Comparison of ENCODE assay signal across 1 cellular context in the genomic region with DNA sequence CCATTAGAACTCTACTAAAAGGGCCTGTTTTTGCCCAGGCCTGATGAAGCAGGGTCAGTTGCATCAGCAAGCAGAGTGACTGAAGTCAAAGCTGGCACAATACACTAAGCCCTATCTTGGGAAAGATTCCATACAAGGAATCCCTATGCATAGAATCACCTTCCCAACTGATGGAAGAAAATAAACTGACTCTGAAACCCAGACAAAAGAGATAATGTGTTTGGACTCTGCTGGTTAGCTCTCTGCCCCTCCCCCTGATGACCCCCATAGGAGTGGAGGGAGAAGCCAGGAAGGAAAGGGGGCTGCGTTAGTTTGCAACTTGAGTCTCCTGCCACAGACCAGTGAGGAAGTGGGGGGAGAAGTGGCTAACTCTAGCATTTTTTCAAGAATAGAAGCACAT.
TF ChIP-seq lines count a peak whose summit lies in the region.

No MANE protein-coding gene starts in this region.

TF ChIP-seq in WTC11, 78 proteins besides CTCF, POLR2A, EP300 and RAD21 (continued from another document):
- TF ChIP-seq, protein P1, sequence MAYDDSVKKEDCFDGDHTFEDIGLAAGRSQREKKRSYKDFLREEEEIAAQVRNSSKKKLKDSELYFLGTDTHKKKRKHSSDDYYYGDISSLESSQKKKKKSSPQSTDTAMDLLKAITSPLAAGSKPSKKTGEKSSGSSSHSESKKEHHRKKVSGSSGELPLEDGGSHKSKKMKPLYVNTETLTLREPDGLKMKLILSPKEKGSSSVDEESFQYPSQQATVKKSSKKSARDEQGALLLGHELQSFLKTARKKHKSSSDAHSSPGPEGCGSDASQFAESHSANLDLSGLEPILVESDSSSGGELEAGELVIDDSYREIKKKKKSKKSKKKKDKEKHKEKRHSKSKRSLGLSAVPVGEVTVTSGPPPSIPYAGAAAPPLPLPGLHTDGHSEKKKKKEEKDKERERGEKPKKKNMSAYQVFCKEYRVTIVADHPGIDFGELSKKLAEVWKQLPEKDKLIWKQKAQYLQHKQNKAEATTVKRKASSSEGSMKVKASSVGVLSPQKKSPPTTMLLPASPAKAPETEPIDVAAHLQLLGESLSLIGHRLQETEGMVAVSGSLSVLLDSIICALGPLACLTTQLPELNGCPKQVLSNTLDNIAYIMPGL (CRISPR knock-in tag; IDR thresholded peaks at IDR 0.05): no peak
- TF ChIP-seq, protein P2, sequence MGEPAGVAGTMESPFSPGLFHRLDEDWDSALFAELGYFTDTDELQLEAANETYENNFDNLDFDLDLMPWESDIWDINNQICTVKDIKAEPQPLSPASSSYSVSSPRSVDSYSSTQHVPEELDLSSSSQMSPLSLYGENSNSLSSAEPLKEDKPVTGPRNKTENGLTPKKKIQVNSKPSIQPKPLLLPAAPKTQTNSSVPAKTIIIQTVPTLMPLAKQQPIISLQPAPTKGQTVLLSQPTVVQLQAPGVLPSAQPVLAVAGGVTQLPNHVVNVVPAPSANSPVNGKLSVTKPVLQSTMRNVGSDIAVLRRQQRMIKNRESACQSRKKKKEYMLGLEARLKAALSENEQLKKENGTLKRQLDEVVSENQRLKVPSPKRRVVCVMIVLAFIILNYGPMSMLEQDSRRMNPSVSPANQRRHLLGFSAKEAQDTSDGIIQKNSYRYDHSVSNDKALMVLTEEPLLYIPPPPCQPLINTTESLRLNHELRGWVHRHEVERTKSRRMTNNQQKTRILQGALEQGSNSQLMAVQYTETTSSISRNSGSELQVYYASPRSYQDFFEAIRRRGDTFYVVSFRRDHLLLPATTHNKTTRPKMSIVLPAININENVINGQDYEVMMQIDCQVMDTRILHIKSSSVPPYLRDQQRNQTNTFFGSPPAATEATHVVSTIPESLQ (CRISPR knock-in tag; IDR thresholded peaks at IDR 0.05): no peak
- TF ChIP-seq NR2C2 (CRISPR knock-in tag; IDR thresholded peaks at IDR 0.05) (no peak), TP53 (CRISPR knock-in tag; IDR thresholded peaks at IDR 0.05) (no peak), SMAD3 (CRISPR knock-in tag; IDR thresholded peaks at IDR 0.05; ENCODE audit: borderline replicate concordance) (no peak), GTF2I (CRISPR knock-in tag; conservative IDR thresholded peaks at IDR 0.05) (no peak)
